In genomic region chr4:41751325-41752061, GRCh38 we compare ENCODE assay signal across 13 cellular contexts. TPM values are rescaled to one million over a fixed set of nuclear protein-coding genes. Genes with fewer than 3 reads are reported as not detected.
DNase-seq lines count a peak whose midpoint lies in the region; ATAC-seq and TF ChIP-seq lines count a peak whose summit lies in the region.
"Had no signal": no experiment of that assay in that cellular context is flagged by ENCODE, and none has a peak within 500 bp of the region (broad histone marks: within the 10 kb centered on the region; RNA-seq: fewer than 3 reads in every experiment).

No MANE protein-coding gene starts in this region.

- H3K27ac Mint-ChIP-seq in effector memory CD8-positive, alpha-beta T cell, result no peak overlapping the region
- H3K27ac Mint-ChIP-seq: memory B cell had no signal

- no peak overlapping the region for H3K9ac ChIP-seq in iPS-18a (ENCODE audit: low read length)

- peaks cover 83 to 95% of the 10 kb centered on the region in 2 donors for H3K27me3 Mint-ChIP-seq in effector memory CD8-positive, alpha-beta T cell

- peaks cover 24% of the 10 kb centered on the region for H3K4me1 ChIP-seq in left ventricle myocardium inferior
- H3K4me1 ChIP-seq in iPS-18a (ENCODE audit: control insufficient read depth, low read depth, low read length), result peaks cover 25% of the 10 kb centered on the region
- H3K4me1 ChIP-seq: SJSA1 had no signal

- no peaks in the 10 kb centered on the region for H3K9me3 Mint-ChIP-seq in effector memory CD8-positive, alpha-beta T cell
- H3K9me3 Mint-ChIP-seq: memory B cell had no signal

- no peak for ATAC-seq in Right ventricle myocardium inferior
- ATAC-seq in SK-N-SH treated with all-trans-retinoic acid at 6 μM for 48 hours, result peak; percentile 41
- no peak for ATAC-seq in effector memory CD8-positive, alpha-beta T cell (replicated peaks)

- TF ChIP-seq CTCF in left ventricle myocardium inferior (IDR thresholded peaks at IDR 0.05; ENCODE audit: borderline replicate concordance), result peak; percentile 23

- H3K4me3 Mint-ChIP-seq in effector memory CD8-positive, alpha-beta T cell, result no peak overlapping the region
- H3K4me3 Mint-ChIP-seq: memory B cell had no signal

- no peaks in the 10 kb centered on the region for H3K9me3 ChIP-seq in left ventricle myocardium inferior (replicated peaks)
- H3K9me3 ChIP-seq in iPS-18a (ENCODE audit: control insufficient read depth, low read depth, low read length), result no peaks in the 10 kb centered on the region
- H3K9me3 ChIP-seq: SJSA1 had no signal

- DNase-seq in left ventricle myocardium inferior, result no peak
- DNase-seq in Right ventricle myocardium inferior (ENCODE audit: missing footprints), result no peak
- no peak for DNase-seq in NCI-H345 (lab: John Stamatoyannopoulos, UW)
- DNase-seq in NCI-H1417 treated with DMSO at 0.1 percent for 48 hours (lab: John Stamatoyannopoulos, UW), result no peak
- no peak for DNase-seq in NCI-H2227 treated with DMSO at 0.1 percent for 48 hours (lab: John Stamatoyannopoulos, UW)
- DNase-seq in effector memory CD8-positive, alpha-beta T cell, result no peak
- DNase-seq: GF-D8, NCI-H510A had no signal

- H3K27ac ChIP-seq in left ventricle myocardium inferior (replicated peaks), result no peak overlapping the region
- no peak overlapping the region for H3K27ac ChIP-seq in iPS-18a (ENCODE audit: low read length)
- H3K27ac ChIP-seq: SJSA1 had no signal

- intact Hi-C loops in left ventricle myocardium inferior (cut with micrococcal nuclease), result no loop called here
- intact Hi-C loops in Right ventricle myocardium inferior (cut with DNase I), result no loop called here

- no peaks in the 10 kb centered on the region for H3K36me3 Mint-ChIP-seq in effector memory CD8-positive, alpha-beta T cell (ENCODE audit: insufficient read depth)
- H3K36me3 Mint-ChIP-seq: memory B cell had no signal

- H3K4me1 Mint-ChIP-seq in effector memory CD8-positive, alpha-beta T cell (ENCODE audit: low read depth in 2 of 2), result no peaks in the 10 kb centered on the region
- H3K4me1 Mint-ChIP-seq: memory B cell had no signal

- H3K4me3 ChIP-seq in left ventricle myocardium inferior (no peak overlapping the region), iPS-18a (ENCODE audit: low read length) (peak overlapping the region; percentile 50)
- H3K4me3 ChIP-seq: SJSA1 had no signal

- H3K27me3 ChIP-seq in left ventricle myocardium inferior (ENCODE audit: low read depth), result peaks cover 100% of the 10 kb centered on the region
- peaks cover 100% of the 10 kb centered on the region for H3K27me3 ChIP-seq in iPS-18a (ENCODE audit: control insufficient read depth, insufficient read depth, low read length)

- H3K36me3 ChIP-seq in left ventricle myocardium inferior (no peaks in the 10 kb centered on the region), iPS-18a (ENCODE audit: control insufficient read depth, low read depth, low read length) (no peaks in the 10 kb centered on the region)
- H3K36me3 ChIP-seq: SJSA1 had no signal

TF ChIP-seq in SK-N-SH treated with all-trans-retinoic acid at 6 μM for 48 hours, 23 proteins besides CTCF, POLR2A, EP300 and RAD21:
- TF ChIP-seq ZNF565 (CRISPR knock-in tag; conservative IDR thresholded peaks at IDR 0.05; ENCODE audit: low read depth), result no peak
- no peak for TF ChIP-seq RARB (CRISPR knock-in tag; IDR thresholded peaks at IDR 0.05)
- no peak for TF ChIP-seq PPARA (CRISPR knock-in tag; IDR thresholded peaks at IDR 0.05; ENCODE audit: borderline replicate concordance)
- no peak for TF ChIP-seq ESRRG (CRISPR knock-in tag; IDR thresholded peaks at IDR 0.05)
- TF ChIP-seq ZNF8 (CRISPR knock-in tag; IDR thresholded peaks at IDR 0.05), result no peak
- no peak for TF ChIP-seq ZNF70 (CRISPR knock-in tag; IDR thresholded peaks at IDR 0.05)
- no peak for TF ChIP-seq ZC3H10 (CRISPR knock-in tag; IDR thresholded peaks at IDR 0.05)

RNA-seq across cellular contexts. Expression of gene PHOX2B, which starts 3.0 kb away (rescaled TPM):
- total RNA-seq in left ventricle myocardium inferior (not detected), Right ventricle myocardium inferior (not detected)
- total RNA-seq: M059J, SJSA1 had no signal
